In the genomic region with DNA sequence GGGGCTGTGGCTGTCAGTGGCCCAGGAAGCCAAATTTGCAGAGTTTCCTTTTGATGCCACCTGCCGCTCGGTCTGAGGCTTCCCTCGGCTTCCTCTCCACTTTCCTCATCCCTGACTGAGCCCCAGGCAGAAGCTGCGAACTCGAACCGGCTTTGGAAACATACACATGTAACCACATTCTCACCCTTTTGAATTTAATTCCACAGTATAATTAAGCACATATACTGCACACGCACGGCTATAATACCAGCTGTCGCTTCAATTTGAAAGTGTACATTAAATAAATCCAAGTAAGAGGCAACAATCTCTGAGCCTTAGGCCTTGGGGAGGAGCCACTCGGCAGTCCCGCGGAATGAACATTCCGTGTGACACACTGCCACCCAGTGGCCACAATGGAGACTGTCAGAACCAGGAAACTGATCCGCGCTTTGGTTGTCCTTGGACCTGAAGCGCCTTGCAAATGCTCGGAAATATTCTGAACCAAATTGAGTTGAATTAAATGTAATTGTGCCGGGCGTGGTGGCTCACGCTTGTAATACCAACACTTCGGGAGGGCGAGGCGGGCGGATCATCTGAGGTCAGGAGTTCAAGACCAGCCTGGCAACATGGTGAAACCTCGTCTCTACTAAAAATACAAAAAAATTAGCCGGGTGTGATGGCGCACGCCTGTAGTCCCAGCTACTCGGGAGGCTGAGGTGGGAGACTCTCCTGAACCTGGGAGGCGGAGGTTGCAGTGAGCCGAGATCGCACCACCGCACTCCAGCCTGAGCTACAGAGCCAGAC, we compare ENCODE assay signal across 8 cellular contexts.
DNase-seq lines count a peak whose midpoint lies in the region; ATAC-seq and TF ChIP-seq lines count a peak whose summit lies in the region.

No MANE protein-coding gene starts in this region.

- no peaks in the 10 kb centered on the region for H3F3A ChIP-seq in DOHH2 (ENCODE audit: control insufficient read depth, insufficient read depth)

- TF ChIP-seq CTCF in DOHH2 (IDR thresholded peaks at IDR 0.05; ENCODE audit: low read depth, low read length, poor library complexity, severe bottlenecking) (peak; percentile 88), Panc1 (IDR thresholded peaks at IDR 0.05) (peak; percentile 91), fibroblast of the aortic adventitia (IDR thresholded peaks at IDR 0.05; ENCODE audit: insufficient read depth, low read length) (peak; percentile 87), nephron progenitor cell (IDR thresholded peaks at IDR 0.05) (peak; percentile 89)

- H3K4me3 ChIP-seq in DOHH2 (ENCODE audit: low read length) = peak overlapping the region; percentile 48
- peak overlapping the region; percentile 32 to 59 for H3K4me3 ChIP-seq in Panc1 (ENCODE audit: low read depth in 2 of 2, low read length in 2 of 2)
- H3K4me3 ChIP-seq in fibroblast of the aortic adventitia (ENCODE audit: low read depth, low read length) = peak overlapping the region; percentile 37

- H3K27me3 ChIP-seq in DOHH2 (ENCODE audit: control insufficient read depth, low read length) (no peaks in the 10 kb centered on the region), Panc1 (ENCODE audit: control insufficient read depth, insufficient read depth, low read length) (no peaks in the 10 kb centered on the region)

- H3K36me3 ChIP-seq in DOHH2 (ENCODE audit: control insufficient read depth, low read length) = no peaks in the 10 kb centered on the region
- H3K36me3 ChIP-seq in Panc1 (ENCODE audit: control insufficient read depth, insufficient read depth, low read length) = no peaks in the 10 kb centered on the region

- peaks cover 11% of the 10 kb centered on the region for H3K27me3 Mint-ChIP-seq in nephron progenitor cell (ENCODE audit: low read depth, poor library complexity)
- no peaks in the 10 kb centered on the region for H3K27me3 Mint-ChIP-seq in stimulated activated naive CD8-positive, alpha-beta T cell treated with anti-CD3 and anti-CD28 coated beads, Interleukin-15, Interleukin-2, amounts not matched to agents 100 ng/mL and 50 ng/mL, for 24 hours

- H3K27ac ChIP-seq in DOHH2 (ENCODE audit: low read depth, low read length) (no peak overlapping the region), Panc1 (ENCODE audit: low read length) (no peak overlapping the region)

- CTCF ChIA-PET in Panc1 (lab: Charles Lee) = interaction anchor here (0.8 kb wide), 1 partner anchor 23 kb away, joined by 3 read pairs; no protein-coding TSS in a partner anchor

- no TSS peak for BruUV-seq in Panc1 (replicated peaks; lab: Mats Ljungman, UMichigan)

- H3K36me3 Mint-ChIP-seq in nephron progenitor cell (ENCODE audit: low read depth) = no peaks in the 10 kb centered on the region
- no peaks in the 10 kb centered on the region for H3K36me3 Mint-ChIP-seq in stimulated activated naive CD8-positive, alpha-beta T cell treated with anti-CD3 and anti-CD28 coated beads, Interleukin-15, Interleukin-2, amounts not matched to agents 100 ng/mL and 50 ng/mL, for 24 hours (ENCODE audit: low read depth)

- H3K9me3 ChIP-seq in DOHH2 (ENCODE audit: control insufficient read depth, insufficient read depth, low read length) (no peaks in the 10 kb centered on the region), Panc1 (ENCODE audit: control insufficient read depth, insufficient read depth, low read depth, low read length) (no peaks in the 10 kb centered on the region)

- H4K20me1 ChIP-seq in DOHH2 (ENCODE audit: control insufficient read depth, insufficient read depth, low read depth, low read length) = no peaks in the 10 kb centered on the region

- DNase-seq in KBM-7 (peak; percentile 85), Panc1 (ENCODE audit: low read depth, low spot score) (peak; percentile 41), fibroblast of the aortic adventitia (ENCODE audit: low read depth) (peak; percentile 80), nephron progenitor cell (peak; percentile 85)
- peak; percentile 63 to 67 for DNase-seq in activated T-helper 1 cell treated with anti-CD3 and anti-CD28 coated beads, Interleukin-2, amount 50 U/mL, for 16 hours (ENCODE audit: low read depth in 1 of 2, low spot score in 1 of 2)

- POLR2A ChIA-PET in Panc1 (lab: Charles Lee) = interaction anchor here (0.6 kb wide), 1 partner anchor 162 kb away, joined by 3 read pairs; no protein-coding TSS in a partner anchor

- peaks cover 41% of the 10 kb centered on the region for H3K4me1 Mint-ChIP-seq in nephron progenitor cell
- H3K4me1 Mint-ChIP-seq in stimulated activated naive CD8-positive, alpha-beta T cell treated with anti-CD3 and anti-CD28 coated beads, Interleukin-15, Interleukin-2, amounts not matched to agents 100 ng/mL and 50 ng/mL, for 24 hours (ENCODE audit: low read depth) = peaks cover 40% of the 10 kb centered on the region

- H3K4me1 ChIP-seq in DOHH2 (ENCODE audit: control insufficient read depth, low read length) = peaks cover 18% of the 10 kb centered on the region
- peaks cover 3% of the 10 kb centered on the region; the same call in 1 of the 2 replicates for H3K4me1 ChIP-seq in Panc1 (ENCODE audit: control insufficient read depth, insufficient read depth, low read length)

- H3K9me3 Mint-ChIP-seq in nephron progenitor cell = no peaks in the 10 kb centered on the region
- H3K9me3 Mint-ChIP-seq in stimulated activated naive CD8-positive, alpha-beta T cell treated with anti-CD3 and anti-CD28 coated beads, Interleukin-15, Interleukin-2, amounts not matched to agents 100 ng/mL and 50 ng/mL, for 24 hours = no peaks in the 10 kb centered on the region

- H3K9me2 ChIP-seq in DOHH2 (replicated peaks; ENCODE audit: control insufficient read depth, low read length) = no peaks in the 10 kb centered on the region

- H3K4me3 Mint-ChIP-seq in nephron progenitor cell = peak overlapping the region; percentile 86
- peak overlapping the region; percentile 66 for H3K4me3 Mint-ChIP-seq in stimulated activated naive CD8-positive, alpha-beta T cell treated with anti-CD3 and anti-CD28 coated beads, Interleukin-15, Interleukin-2, amounts not matched to agents 100 ng/mL and 50 ng/mL, for 24 hours

- H3K4me2 ChIP-seq in DOHH2 (ENCODE audit: low read length) = peak overlapping the region; percentile 64

- H3K79me2 ChIP-seq in DOHH2 (ENCODE audit: control insufficient read depth, low read length) = no peaks in the 10 kb centered on the region

- intact Hi-C loops in Panc1 (cut with micrococcal nuclease; ENCODE audit: unreplicated experiment) = loop anchor here (5.0 to 10.0 kb wide), 2 partner anchors 1410 to 1823 kb away; no protein-coding TSS in a partner anchor

- H3K27ac Mint-ChIP-seq in nephron progenitor cell = peak overlapping the region; percentile 75
- H3K27ac Mint-ChIP-seq in stimulated activated naive CD8-positive, alpha-beta T cell treated with anti-CD3 and anti-CD28 coated beads, Interleukin-15, Interleukin-2, amounts not matched to agents 100 ng/mL and 50 ng/mL, for 24 hours = peak overlapping the region; percentile 1

- in situ Hi-C loops in KBM-7 (cut with MboI; ENCODE audit: low pct_unique_long_range_greater_than_20kb, low sequenced_read_pairs) (loop anchor here (25.0 kb wide), 1 partner anchor 1385 kb away; no protein-coding TSS in a partner anchor), Panc1 (cut with HindIII; ENCODE audit: low pct_unique_long_range_greater_than_20kb, low sequenced_read_pairs) (no loop called here)

- peak; percentile 72 for ATAC-seq in GM21786 (IDR thresholded peaks at IDR 0.05; ENCODE audit: unreplicated experiment)
- ATAC-seq in Panc1 = peak; percentile 99
